In genomic region chr5:178177569-178177968, GRCh38 we compare ENCODE assay signal across 30 cellular contexts. TPM values are rescaled to one million over a fixed set of nuclear protein-coding genes. Genes with fewer than 3 reads are reported as not detected.
"Had no signal": no experiment of that assay in that cellular context is flagged by ENCODE, and none has a peak within 500 bp of the region (broad histone marks: within the 10 kb centered on the region; RNA-seq: fewer than 3 reads in every experiment).

No MANE protein-coding gene starts in this region.

- H3K4me3 Mint-ChIP-seq: immature natural killer cell; memory B cell; naive B cell; nephron; stimulated activated memory B cell treated with anti-CD40 and anti-IgM and Interleukin-4, amounts not matched to agents 10 μg/mL and 1 μg/mL and 100 μg/mL, for 72 hours; stimulated activated naive CD8-positive, alpha-beta T cell treated with anti-CD3 and anti-CD28 coated beads, Interleukin-15, Interleukin-2, amounts not matched to agents 100 ng/mL and 50 ng/mL, for 24 hours had no signal

- H3K9me3 Mint-ChIP-seq: immature natural killer cell; stimulated activated naive CD8-positive, alpha-beta T cell treated with anti-CD3 and anti-CD28 coated beads, Interleukin-15, Interleukin-2, amounts not matched to agents 100 ng/mL and 50 ng/mL, for 24 hours had no signal

- H3K9me3 ChIP-seq: left ventricle myocardium inferior, lower lobe of right lung, spleen, upper lobe of left lung, uterus had no signal

- H3K27ac ChIP-seq: coronary artery, heart left ventricle, left ventricle myocardium inferior, lower lobe of right lung, spleen, tibial artery, upper lobe of left lung, uterus had no signal

- ATAC-seq: heart left ventricle; left cardiac atrium; lower lobe of right lung; sciatic nerve; stimulated activated memory B cell treated with anti-CD40 and anti-IgM and Interleukin-4, amounts not matched to agents 10 μg/mL and 1 μg/mL and 100 μg/mL, for 72 hours had no signal

- H3K4me3 ChIP-seq: coronary artery, heart left ventricle, left ventricle myocardium inferior, lower lobe of right lung, spleen, tibial artery, upper lobe of left lung, uterus had no signal

- H3K4me1 ChIP-seq: heart left ventricle, left ventricle myocardium inferior, lower lobe of right lung, tibial artery, upper lobe of left lung, uterus had no signal

- DNase-seq: effector CD4-positive, alpha-beta T cell; heart left ventricle; hippocampal formation; immature natural killer cell; kidney; left cardiac atrium; left ventricle myocardium inferior; lower lobe of right lung; midbrain; naive B cell; spleen; stimulated activated CD4-positive, alpha-beta T cell treated with anti-CD3 and anti-CD28 coated beads, Interleukin-15, amount 100 ng/mL, for 24 hours; stimulated activated CD4-positive, alpha-beta T cell treated with anti-CD3 and anti-CD28 coated beads, Interleukin-1b, Interleukin-23, amount 100 ng/mL, for 48 hours; stimulated activated CD4-positive, alpha-beta T cell treated with anti-CD3 and anti-CD28 coated beads, Interleukin-4, amount 100 ng/mL, for 24 hours; tibial artery; upper lobe of left lung; uterus had no signal

- H3K36me3 ChIP-seq: heart left ventricle, left ventricle myocardium inferior, lower lobe of right lung, spleen, tibial artery, upper lobe of left lung, uterus had no signal

- H3K27ac Mint-ChIP-seq: immature natural killer cell; memory B cell; nephron; stimulated activated memory B cell treated with anti-CD40 and anti-IgM and Interleukin-4, amounts not matched to agents 10 μg/mL and 1 μg/mL and 100 μg/mL, for 72 hours; stimulated activated naive CD8-positive, alpha-beta T cell treated with anti-CD3 and anti-CD28 coated beads, Interleukin-15, Interleukin-2, amounts not matched to agents 100 ng/mL and 50 ng/mL, for 24 hours had no signal

- H3K36me3 Mint-ChIP-seq: immature natural killer cell; naive B cell; stimulated activated memory B cell treated with anti-CD40 and anti-IgM and Interleukin-4, amounts not matched to agents 10 μg/mL and 1 μg/mL and 100 μg/mL, for 72 hours had no signal

- H3K27me3 ChIP-seq: upper lobe of left lung, uterus had no signal

- H3K4me1 Mint-ChIP-seq: immature natural killer cell; nephron; stimulated activated memory B cell treated with anti-CD40 and anti-IgM and Interleukin-4, amounts not matched to agents 10 μg/mL and 1 μg/mL and 100 μg/mL, for 72 hours had no signal

RNA-seq across cellular contexts. Expression of gene GMCL2, which starts 9.6 kb away (rescaled TPM):
- total RNA-seq: dermis microvascular lymphatic vessel endothelial cell, frontal cortex, glomerular endothelial cell, heart left ventricle, kidney, left cardiac atrium, left ventricle myocardium inferior, lower lobe of right lung, omental fat pad, pulmonary artery endothelial cell, sciatic nerve, skeletal muscle tissue, spleen, temporal lobe, upper lobe of left lung, uterus had no signal
